In genomic region chr18:46829947-46830346, GRCh38 we compare ENCODE assay signal across 1 cellular context.
TF ChIP-seq lines count a peak whose summit lies in the region.

No MANE protein-coding gene starts in this region.

TF ChIP-seq in GM23338, 12 proteins besides CTCF, POLR2A, EP300 and RAD21 (continued from another document):
- no peak for TF ChIP-seq ZNF462 (CRISPR knock-in tag; IDR thresholded peaks at IDR 0.05)
- TF ChIP-seq STAT1 (IDR thresholded peaks at IDR 0.05; ENCODE audit: unreplicated experiment), result no peak
- TF ChIP-seq ZNF114 (CRISPR knock-in tag; IDR thresholded peaks at IDR 0.05), result no peak
